ENCODE assay signal across 1 cellular context in genomic region chr15:73362900-73363299, GRCh38.
TF ChIP-seq lines count a peak whose summit lies in the region.

No MANE protein-coding gene starts in this region.

TF ChIP-seq in GM12878, 131 proteins besides CTCF, POLR2A, EP300 and RAD21 (continued from another document):
- no peak for TF ChIP-seq REST (IDR thresholded peaks at IDR 0.05; ENCODE audit: low read depth, low read length)
- TF ChIP-seq USF1 (IDR thresholded peaks at IDR 0.05; ENCODE audit: borderline replicate concordance, extremely low read length, insufficient read depth, low read depth, low read length): no peak
- TF ChIP-seq EGR1 (IDR thresholded peaks at IDR 0.05; ENCODE audit: borderline replicate concordance in 1 of 2, low read depth in 2 of 2, low read length in 2 of 2): no peak
- TF ChIP-seq RELA (IDR thresholded peaks at IDR 0.05; ENCODE audit: borderline replicate concordance, partially characterized antibody): no peak
